ENCODE assay signal across 1 cellular context in the genomic region with DNA sequence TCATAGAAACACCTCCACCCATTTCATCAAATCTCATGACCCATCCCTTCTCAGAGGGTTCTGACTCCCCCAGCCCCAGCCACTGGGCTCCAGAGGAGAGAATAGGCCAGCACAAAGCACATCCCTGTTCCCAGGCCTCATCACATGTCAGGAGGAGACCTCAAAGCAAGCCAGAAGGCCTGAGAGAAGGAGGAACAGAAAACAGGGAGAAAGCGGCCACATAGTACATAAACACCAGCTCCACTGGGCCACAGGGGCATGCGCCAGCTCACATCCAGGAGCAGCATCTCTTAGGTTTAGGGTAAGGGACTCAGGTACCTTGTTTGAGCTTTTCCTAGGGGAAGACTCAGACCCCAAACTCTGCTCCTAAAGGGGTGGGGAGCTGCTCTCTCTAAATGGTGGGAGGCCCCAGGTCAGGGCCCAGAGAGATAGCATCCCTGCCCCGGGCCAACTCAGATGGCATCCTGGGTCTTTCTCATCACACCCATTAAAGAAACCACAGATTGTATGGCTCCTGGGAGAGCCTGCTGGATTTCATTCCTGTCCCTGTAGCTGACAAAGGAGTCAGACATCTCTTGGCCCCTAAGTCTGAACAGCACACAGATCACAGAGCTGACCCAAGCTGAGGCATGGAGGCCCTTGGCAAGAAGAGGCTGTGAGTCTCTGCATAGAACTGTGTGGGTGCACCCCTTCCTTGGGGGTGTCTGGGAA.
TF ChIP-seq lines count a peak whose summit lies in the region.

No MANE protein-coding gene starts in this region.

TF ChIP-seq in neural cell, 6 proteins besides CTCF, POLR2A, EP300 and RAD21 (continued from another document):
- TF ChIP-seq, protein P1, sequence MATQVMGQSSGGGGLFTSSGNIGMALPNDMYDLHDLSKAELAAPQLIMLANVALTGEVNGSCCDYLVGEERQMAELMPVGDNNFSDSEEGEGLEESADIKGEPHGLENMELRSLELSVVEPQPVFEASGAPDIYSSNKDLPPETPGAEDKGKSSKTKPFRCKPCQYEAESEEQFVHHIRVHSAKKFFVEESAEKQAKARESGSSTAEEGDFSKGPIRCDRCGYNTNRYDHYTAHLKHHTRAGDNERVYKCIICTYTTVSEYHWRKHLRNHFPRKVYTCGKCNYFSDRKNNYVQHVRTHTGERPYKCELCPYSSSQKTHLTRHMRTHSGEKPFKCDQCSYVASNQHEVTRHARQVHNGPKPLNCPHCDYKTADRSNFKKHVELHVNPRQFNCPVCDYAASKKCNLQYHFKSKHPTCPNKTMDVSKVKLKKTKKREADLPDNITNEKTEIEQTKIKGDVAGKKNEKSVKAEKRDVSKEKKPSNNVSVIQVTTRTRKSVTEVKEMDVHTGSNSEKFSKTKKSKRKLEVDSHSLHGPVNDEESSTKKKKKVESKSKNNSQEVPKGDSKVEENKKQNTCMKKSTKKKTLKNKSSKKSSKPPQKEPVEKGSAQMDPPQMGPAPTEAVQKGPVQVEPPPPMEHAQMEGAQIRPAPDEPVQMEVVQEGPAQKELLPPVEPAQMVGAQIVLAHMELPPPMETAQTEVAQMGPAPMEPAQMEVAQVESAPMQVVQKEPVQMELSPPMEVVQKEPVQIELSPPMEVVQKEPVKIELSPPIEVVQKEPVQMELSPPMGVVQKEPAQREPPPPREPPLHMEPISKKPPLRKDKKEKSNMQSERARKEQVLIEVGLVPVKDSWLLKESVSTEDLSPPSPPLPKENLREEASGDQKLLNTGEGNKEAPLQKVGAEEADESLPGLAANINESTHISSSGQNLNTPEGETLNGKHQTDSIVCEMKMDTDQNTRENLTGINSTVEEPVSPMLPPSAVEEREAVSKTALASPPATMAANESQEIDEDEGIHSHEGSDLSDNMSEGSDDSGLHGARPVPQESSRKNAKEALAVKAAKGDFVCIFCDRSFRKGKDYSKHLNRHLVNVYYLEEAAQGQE (IDR thresholded peaks at IDR 0.05; ENCODE audit: borderline replicate concordance), result no peak
- TF ChIP-seq TAF1 (IDR thresholded peaks at IDR 0.05; ENCODE audit: low read depth) (no peak), EZH2 (IDR thresholded peaks at IDR 0.05; ENCODE audit: borderline replicate concordance, insufficient read depth, low read length, poor library complexity, severe bottlenecking) (no peak)
